ENCODE assay signal across 19 cellular contexts in the genomic region with DNA sequence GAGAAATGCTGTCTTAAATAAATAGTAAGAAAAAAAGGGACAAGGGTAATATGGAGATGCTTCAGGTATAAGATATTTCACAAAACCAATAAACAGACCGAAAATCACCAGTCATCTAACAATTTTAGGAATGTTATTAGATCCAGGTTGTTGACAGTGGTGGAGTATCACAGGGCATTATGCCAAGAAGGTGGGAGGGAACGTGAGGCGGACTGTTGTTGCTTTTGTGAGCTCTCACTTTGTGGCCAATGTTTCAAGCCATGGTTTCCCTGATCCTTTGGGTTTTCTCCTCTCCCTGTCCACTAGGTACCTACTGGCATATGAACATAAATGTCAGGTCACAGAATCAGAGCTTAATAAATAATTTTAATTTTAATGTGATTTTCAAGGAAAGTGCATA.
"Had no signal": no experiment of that assay in that cellular context is flagged by ENCODE, and none has a peak within 500 bp of the region (broad histone marks: within the 10 kb centered on the region; RNA-seq: fewer than 3 reads in every experiment).

No MANE protein-coding gene starts in this region.

- H3K4me3 ChIP-seq: SJSA1, SK-N-MC had no signal

- H3K4me1 ChIP-seq: SJSA1 had no signal

- H3K27ac ChIP-seq: RWPE1, SJSA1, SK-N-MC had no signal

- H3K27me3 ChIP-seq: SJSA1 had no signal

- H3K9me3 ChIP-seq: SJSA1 had no signal

- DNase-seq: KBM-7, MV-4-11, NCI-H1048, NCI-H1436, NCI-H187, NCI-H2029, NCI-H2107, NCI-H2171 treated with DMSO at 0.1 percent for 48 hours, NCI-H2227 treated with DMSO at 0.1 percent for 48 hours, NCI-H446, NCI-H510A, NCI-H524 treated with DMSO at 0.1 percent for 48 hours, NCI-H774, SIG-M5, T-helper 2 cell had no signal

- ATAC-seq: Panc1 had no signal
